In the genomic region with DNA sequence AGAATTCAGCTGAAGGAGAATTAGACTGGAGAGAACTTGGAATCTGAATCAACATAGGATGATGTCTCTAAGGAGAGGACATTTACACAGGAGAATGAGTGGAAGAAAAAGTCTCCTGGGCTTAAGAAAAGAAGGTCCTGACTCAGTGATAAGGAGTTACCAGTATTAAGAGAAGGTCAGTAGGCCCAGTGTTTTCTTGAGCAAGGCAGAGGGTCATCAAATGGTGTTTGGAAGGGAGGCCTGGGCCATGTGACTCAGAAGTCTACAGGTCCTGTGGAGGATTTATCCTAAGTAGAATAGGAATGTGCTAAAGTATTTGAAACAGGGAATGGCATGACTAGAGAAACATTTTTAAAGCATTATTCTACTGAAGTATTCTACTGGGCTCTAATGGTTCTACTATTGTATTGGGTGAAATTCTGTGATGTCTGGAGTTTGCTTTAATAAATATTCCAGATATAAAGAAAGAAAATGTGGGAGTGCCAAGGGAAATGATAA, we compare ENCODE assay signal across 2 cellular contexts. TPM values are rescaled to one million over a fixed set of nuclear protein-coding genes. Genes with fewer than 3 reads are reported as not detected.
"Had no signal": no experiment of that assay in that cellular context is flagged by ENCODE, and none has a peak within 500 bp of the region (broad histone marks: within the 10 kb centered on the region; RNA-seq: fewer than 3 reads in every experiment).

No MANE protein-coding gene starts in this region.

RNA-seq across cellular contexts. Expression of gene NUTM2E, which starts 39.0 kb away (rescaled TPM):
- total RNA-seq: PC-3, Right ventricle myocardium superior had no signal
